In genomic region chr15:98635848-98636247, GRCh38 we compare ENCODE assay signal across 1 cellular context.
TF ChIP-seq lines count a peak whose summit lies in the region.

No MANE protein-coding gene starts in this region.

TF ChIP-seq in H1, 55 proteins besides CTCF, POLR2A, EP300 and RAD21 (continued from another document):
- TF ChIP-seq CBX5 (IDR thresholded peaks at IDR 0.05; ENCODE audit: low read depth, low read length) (no peak), KDM1A (IDR thresholded peaks at IDR 0.05; ENCODE audit: borderline replicate concordance, low read length) (no peak), POU5F1 (IDR thresholded peaks at IDR 0.05; ENCODE audit: low read depth, low read length) (no peak), RXRA (IDR thresholded peaks at IDR 0.05; ENCODE audit: insufficient read depth, low read depth, low read length) (no peak), USF2 (IDR thresholded peaks at IDR 0.05; ENCODE audit: low read length) (no peak)
